31 cellular contexts compared by ENCODE assay signal in genomic region chr7:87046456-87046855, GRCh38.
"Had no signal": no experiment of that assay in that cellular context is flagged by ENCODE, and none has a peak within 500 bp of the region (broad histone marks: within the 10 kb centered on the region; RNA-seq: fewer than 3 reads in every experiment).

No MANE protein-coding gene starts in this region.

- H3K4me3 ChIP-seq: neural progenitor cell, ovary, psoas muscle, skin epidermis, smooth muscle cell, spleen, suprapubic skin, testis, tibial artery, upper lobe of left lung, vagina had no signal

- H2AFZ ChIP-seq: neural progenitor cell, parathyroid adenoma had no signal

- FAIRE-seq: urothelium cell line had no signal

- H3K4me2 ChIP-seq: neural progenitor cell, smooth muscle cell had no signal

- H3K36me3 ChIP-seq: neural progenitor cell, ovary, spleen, suprapubic skin, tibial artery, upper lobe of left lung, vagina had no signal

- ATAC-seq: natural killer cell; psoas muscle; right cardiac atrium; sciatic nerve; stimulated activated memory B cell treated with anti-CD40 and anti-IgM and Interleukin-4, amounts not matched to agents 10 μg/mL and 1 μg/mL and 100 μg/mL, for 72 hours; stimulated activated naive CD8-positive, alpha-beta T cell treated with anti-CD3 and anti-CD28 coated beads, Interleukin-15, amount 100 ng/mL, for 72 hours; stimulated activated naive CD8-positive, alpha-beta T cell treated with anti-CD3 and anti-CD28 coated beads, Interleukin-15, Interleukin-2, amounts not matched to agents 100 U/mL and 50 U/mL, for 24 hours had no signal

- DNase-seq: natural killer cell; occipital lobe; ovary; posterior cingulate gyrus; psoas muscle; right cardiac atrium; spleen; stimulated activated CD4-positive, alpha-beta T cell treated with anti-CD3 and anti-CD28 coated beads, Interleukin-12 subunit alpha, Interleukin-12 subunit beta, amount 100 ng/mL, for 4 hours; stimulated activated CD4-positive, alpha-beta T cell treated with anti-CD3 and anti-CD28 coated beads, Interleukin-1b, Interleukin-23, amount 100 ng/mL, for 48 hours; stimulated activated CD4-positive, alpha-beta T cell treated with anti-CD3 and anti-CD28 coated beads, Interleukin-4, amount 100 ng/mL, for 1 hour; stimulated activated CD4-positive, alpha-beta T cell treated with anti-CD3 and anti-CD28 coated beads, Interleukin-4, amount 100 ng/mL, for 4 hours; stimulated activated CD8-positive, alpha-beta memory T cell treated with anti-CD3 and anti-CD28 coated beads, Interleukin-4, amount 100 ng/mL, for 48 hours; stimulated activated naive CD4-positive, alpha-beta T cell; stimulated activated naive CD8-positive, alpha-beta T cell treated with anti-CD3 and anti-CD28 coated beads, Interleukin-15, amount 100 ng/mL, for 72 hours; stimulated activated naive CD8-positive, alpha-beta T cell treated with anti-CD3 and anti-CD28 coated beads, Interleukin-15, Interleukin-2, amounts not matched to agents 100 U/mL and 50 U/mL, for 24 hours; substantia nigra; testis; tibial artery; trophoblast cell; upper lobe of left lung had no signal

- H3K27me3 Mint-ChIP-seq: progenitor cell of endocrine pancreas; stimulated activated memory B cell treated with anti-CD40 and anti-IgM and Interleukin-4, amounts not matched to agents 10 μg/mL and 1 μg/mL and 100 μg/mL, for 72 hours; stimulated activated naive CD8-positive, alpha-beta T cell treated with anti-CD3 and anti-CD28 coated beads, Interleukin-15, amount 100 ng/mL, for 72 hours had no signal

- H3K27me3 ChIP-seq: neural progenitor cell, ovary, spleen, suprapubic skin, testis, tibial artery, upper lobe of left lung, vagina had no signal

- H3K27ac Mint-ChIP-seq: natural killer cell; nephron; neural progenitor cell; progenitor cell of endocrine pancreas; stimulated activated memory B cell treated with anti-CD40 and anti-IgM and Interleukin-4, amounts not matched to agents 10 μg/mL and 1 μg/mL and 100 μg/mL, for 72 hours; stimulated activated naive CD8-positive, alpha-beta T cell treated with anti-CD3 and anti-CD28 coated beads, Interleukin-15, amount 100 ng/mL, for 72 hours had no signal

- H3K36me3 Mint-ChIP-seq: natural killer cell had no signal

- H3K9me3 ChIP-seq: ovary, suprapubic skin, testis, tibial artery, upper lobe of left lung, vagina had no signal

- H3K4me3 Mint-ChIP-seq: natural killer cell; nephron; neural progenitor cell; stimulated activated memory B cell treated with anti-CD40 and anti-IgM and Interleukin-4, amounts not matched to agents 10 μg/mL and 1 μg/mL and 100 μg/mL, for 72 hours; stimulated activated naive CD8-positive, alpha-beta T cell treated with anti-CD3 and anti-CD28 coated beads, Interleukin-15, amount 100 ng/mL, for 72 hours had no signal

- H3K4me1 ChIP-seq: neural progenitor cell, parathyroid adenoma, psoas muscle, spleen, suprapubic skin, testis, tibial artery, upper lobe of left lung, vagina had no signal

- H3K27ac ChIP-seq: neural progenitor cell, ovary, parathyroid adenoma, psoas muscle, skin epidermis, spleen, suprapubic skin, testis, tibial artery, upper lobe of left lung, vagina had no signal

- H3K4me1 Mint-ChIP-seq: natural killer cell; nephron; neural progenitor cell; stimulated activated memory B cell treated with anti-CD40 and anti-IgM and Interleukin-4, amounts not matched to agents 10 μg/mL and 1 μg/mL and 100 μg/mL, for 72 hours; stimulated activated naive CD8-positive, alpha-beta T cell treated with anti-CD3 and anti-CD28 coated beads, Interleukin-15, amount 100 ng/mL, for 72 hours had no signal

- H3K9ac ChIP-seq: neural progenitor cell, parathyroid adenoma had no signal
